23 cellular contexts compared by ENCODE assay signal in genomic region chr6:492178-492577, GRCh38.
DNase-seq lines count a peak whose midpoint lies in the region; ATAC-seq lines count a peak whose summit lies in the region.
"Had no signal": no experiment of that assay in that cellular context is flagged by ENCODE, and none has a peak within 500 bp of the region (broad histone marks: within the 10 kb centered on the region; RNA-seq: fewer than 3 reads in every experiment).

No MANE protein-coding gene starts in this region.

- POLR2A ChIA-PET in T-cell (lab: Charles Lee), result no interaction called here

- CTCF ChIA-PET in activated naive CD4-positive, alpha-beta T cell treated with anti-CD3 and anti-CD28 coated beads, Interleukin-2, amount 10 ng/mL, durations not matched to agents 7 days and 5 days (lab: Charles Lee), result interaction anchor here (1.5 to 2.5 kb wide), 4 partner anchors 16 to 45 kb away, joined by 3 to 7 read pairs (median 4); no protein-coding TSS in a partner anchor
- CTCF ChIA-PET in T-cell (lab: Charles Lee), result no interaction called here

- no peak overlapping the region for H3K4me3 Mint-ChIP-seq in activated naive CD4-positive, alpha-beta T cell treated with anti-CD3 and anti-CD28 coated beads, Interleukin-2, amount 10 ng/mL, durations not matched to agents 7 days and 5 days
- peak overlapping the region in 1 of 3 donors; percentile 60 for H3K4me3 Mint-ChIP-seq in T-cell
- H3K4me3 Mint-ChIP-seq in activated naive CD8-positive, alpha-beta T cell, result peak overlapping the region; percentile 75
- H3K4me3 Mint-ChIP-seq in stimulated activated memory B cell treated with anti-CD40 and anti-IgM and Interleukin-4, amounts not matched to agents 10 μg/mL and 1 μg/mL and 100 μg/mL, for 72 hours, result no peak overlapping the region
- H3K4me3 Mint-ChIP-seq: activated B cell treated with CpG ODN at 0.5 μM for 24 hours, CD14-positive monocyte had no signal

- ATAC-seq in T-cell (replicated peaks in 1 of 4), result no peak
- no peak for ATAC-seq in stimulated activated memory B cell treated with anti-CD40 and anti-IgM and Interleukin-4, amounts not matched to agents 10 μg/mL and 1 μg/mL and 100 μg/mL, for 72 hours
- ATAC-seq in Right ventricle myocardium inferior, result no peak
- ATAC-seq: HepG2 had no signal

- peaks cover 52% of the 10 kb centered on the region for H3K36me3 Mint-ChIP-seq in activated naive CD4-positive, alpha-beta T cell treated with anti-CD3 and anti-CD28 coated beads, Interleukin-2, amount 10 ng/mL, durations not matched to agents 7 days and 5 days
- peaks cover 17% of the 10 kb centered on the region for H3K36me3 Mint-ChIP-seq in T-cell
- H3K36me3 Mint-ChIP-seq in activated naive CD8-positive, alpha-beta T cell, result peaks cover 18% of the 10 kb centered on the region
- H3K36me3 Mint-ChIP-seq in stimulated activated memory B cell treated with anti-CD40 and anti-IgM and Interleukin-4, amounts not matched to agents 10 μg/mL and 1 μg/mL and 100 μg/mL, for 72 hours, result peaks cover 31% of the 10 kb centered on the region

- H3K27ac Mint-ChIP-seq in activated naive CD4-positive, alpha-beta T cell treated with anti-CD3 and anti-CD28 coated beads, Interleukin-2, amount 10 ng/mL, durations not matched to agents 7 days and 5 days, result peak overlapping the region; percentile 90
- peak overlapping the region; percentile 77 to 94 for H3K27ac Mint-ChIP-seq in T-cell
- peak overlapping the region; percentile 99 for H3K27ac Mint-ChIP-seq in activated naive CD8-positive, alpha-beta T cell
- H3K27ac Mint-ChIP-seq in stimulated activated memory B cell treated with anti-CD40 and anti-IgM and Interleukin-4, amounts not matched to agents 10 μg/mL and 1 μg/mL and 100 μg/mL, for 72 hours, result peak overlapping the region; percentile 63
- H3K27ac Mint-ChIP-seq: CD14-positive monocyte had no signal

- peaks cover 6% of the 10 kb centered on the region for H3K9me3 Mint-ChIP-seq in activated naive CD4-positive, alpha-beta T cell treated with anti-CD3 and anti-CD28 coated beads, Interleukin-2, amount 10 ng/mL, durations not matched to agents 7 days and 5 days
- no peaks in the 10 kb centered on the region for H3K9me3 Mint-ChIP-seq in T-cell
- H3K9me3 Mint-ChIP-seq in activated naive CD8-positive, alpha-beta T cell (ENCODE audit: low read depth), result no peaks in the 10 kb centered on the region
- H3K9me3 Mint-ChIP-seq in stimulated activated memory B cell treated with anti-CD40 and anti-IgM and Interleukin-4, amounts not matched to agents 10 μg/mL and 1 μg/mL and 100 μg/mL, for 72 hours, result no peaks in the 10 kb centered on the region
- H3K9me3 Mint-ChIP-seq: activated B cell treated with CpG ODN at 0.5 μM for 24 hours, CD14-positive monocyte had no signal

- no peak for DNase-seq in activated naive CD4-positive, alpha-beta T cell treated with anti-CD3 and anti-CD28 coated beads, Interleukin-2, amount 10 ng/mL, durations not matched to agents 7 days and 5 days
- DNase-seq in activated naive CD4-positive, alpha-beta T cell treated with Interleukin-2 at 50 U/mL for 16 hours, result no peak
- DNase-seq in T-cell (no peak), Ammon's horn (ENCODE audit: low spot score) (no peak), Right ventricle myocardium inferior (ENCODE audit: missing footprints) (no peak)
- DNase-seq: activated B cell treated with CpG ODN at 0.5 μM for 24 hours; activated effector memory CD4-positive, alpha-beta T cell treated with anti-CD3 and anti-CD28 coated beads, Interleukin-2, amount 50 U/mL, for 16 hours; anterior cingulate cortex; colonic mucosa; DMS 273 treated with DMSO at 0.1 percent for 48 hours; effector CD8-positive, alpha-beta T cell; GOT3; Kasumi-1; kidney; midbrain; OCI-M1; stimulated activated CD4-positive, alpha-beta T cell treated with anti-CD3 and anti-CD28 coated beads, Interleukin-4, amount 100 ng/mL, for 4 hours; uterus had no signal

- intact Hi-C loops in Right ventricle myocardium inferior (cut with DNase I), result no loop called here

- H3K27me3 Mint-ChIP-seq in activated naive CD4-positive, alpha-beta T cell treated with anti-CD3 and anti-CD28 coated beads, Interleukin-2, amount 10 ng/mL, durations not matched to agents 7 days and 5 days, result no peaks in the 10 kb centered on the region
- H3K27me3 Mint-ChIP-seq in T-cell, result no peaks in the 10 kb centered on the region
- H3K27me3 Mint-ChIP-seq in activated naive CD8-positive, alpha-beta T cell, result no peaks in the 10 kb centered on the region
- H3K27me3 Mint-ChIP-seq in stimulated activated memory B cell treated with anti-CD40 and anti-IgM and Interleukin-4, amounts not matched to agents 10 μg/mL and 1 μg/mL and 100 μg/mL, for 72 hours, result no peaks in the 10 kb centered on the region
- H3K27me3 Mint-ChIP-seq: activated B cell treated with CpG ODN at 0.5 μM for 24 hours; naive thymus-derived CD8-positive, alpha-beta T cell had no signal

- peaks cover 94% of the 10 kb centered on the region for H3K4me1 Mint-ChIP-seq in activated naive CD4-positive, alpha-beta T cell treated with anti-CD3 and anti-CD28 coated beads, Interleukin-2, amount 10 ng/mL, durations not matched to agents 7 days and 5 days
- peaks cover 71 to 80% (median 72%) of the 10 kb centered on the region in 3 donors for H3K4me1 Mint-ChIP-seq in T-cell
- H3K4me1 Mint-ChIP-seq in activated naive CD8-positive, alpha-beta T cell (ENCODE audit: low read depth), result peaks cover 91% of the 10 kb centered on the region
- peaks cover 34% of the 10 kb centered on the region for H3K4me1 Mint-ChIP-seq in stimulated activated memory B cell treated with anti-CD40 and anti-IgM and Interleukin-4, amounts not matched to agents 10 μg/mL and 1 μg/mL and 100 μg/mL, for 72 hours
- H3K4me1 Mint-ChIP-seq: CD14-positive monocyte had no signal
